ENCODE assay signal across 1 cellular context in genomic region chr1:168343566-168343965, GRCh38.
A peak's percentile ranks its signal among the peaks of the same experiment; 100 is the strongest.
TF ChIP-seq lines count a peak whose summit lies in the region.

No MANE protein-coding gene starts in this region.

TF ChIP-seq in HCT116, 20 proteins besides CTCF, POLR2A, EP300 and RAD21 (continued from another document):
- TF ChIP-seq REST (IDR thresholded peaks at IDR 0.05; ENCODE audit: low read depth) (no peak), CEBPB (IDR thresholded peaks at IDR 0.05; ENCODE audit: low read depth) (0 out of 2 replicates have a peak, but pooled peaks have one; percentile 12), CBX3 (IDR thresholded peaks at IDR 0.05; ENCODE audit: low read depth) (no peak), EZH2phosphoT487 (IDR thresholded peaks at IDR 0.05; ENCODE audit: borderline replicate concordance) (no peak), EGR1 (IDR thresholded peaks at IDR 0.05; ENCODE audit: low read depth) (no peak)
TF ChIP-seq in HCT116: peak in this region for 1.
